ENCODE assay signal across 24 cellular contexts in genomic region chrX:48711929-48712505, GRCh38. TPM values are rescaled to one million over a fixed set of nuclear protein-coding genes. Genes with fewer than 3 reads are reported as not detected.
DNase-seq lines count a peak whose midpoint lies in the region; ATAC-seq and TF ChIP-seq lines count a peak whose summit lies in the region.
"Had no signal": no experiment of that assay in that cellular context is flagged by ENCODE, and none has a peak within 500 bp of the region (broad histone marks: within the 10 kb centered on the region; RNA-seq: fewer than 3 reads in every experiment).

No MANE protein-coding gene starts in this region.

- POLR2A ChIA-PET in activated CD8-positive, alpha-beta T cell treated with anti-CD3 and anti-CD28 coated beads, Interleukin-2, amount 10 ng/mL, durations not matched to agents 7 days and 5 days (lab: Charles Lee): interaction anchor here (1.6 to 3.6 kb wide), 2 partner anchors 15 to 25 kb away, joined by 13 to 24 read pairs; partner anchors contain the start of gene SUV39H1

- H3K9me3 ChIP-seq in right atrium auricular region (no peaks in the 10 kb centered on the region), skeletal muscle tissue (ENCODE audit: control insufficient read depth in 3 of 3, low read length in 3 of 3) (no peaks in the 10 kb centered on the region)

- no peak for TF ChIP-seq CTCF in right atrium auricular region (IDR thresholded peaks at IDR 0.05)
- TF ChIP-seq CTCF in chondrocyte (IDR thresholded peaks at IDR 0.05): no peak

- H3K36me3 ChIP-seq in right atrium auricular region (no peaks in the 10 kb centered on the region), skeletal muscle tissue (ENCODE audit: control insufficient read depth in 3 of 3, insufficient read depth in 3 of 3, low read length in 3 of 3) (peaks cover 0 to 2% (median 0%) of the 10 kb centered on the region in 3 donors)

- no peak for DNase-seq in activated T-cell treated with anti-CD3 and anti-CD28 coated beads, Interleukin-2, amount 50 U/mL, for 72 hours
- DNase-seq in activated T-cell treated with anti-CD3 and anti-CD28 coated beads, Interleukin-2, amount 50 U/mL, for 48 hours: no peak
- DNase-seq in activated CD8-positive, alpha-beta T cell treated with anti-CD3 and anti-CD28 coated beads, Interleukin-2, amount 10 ng/mL, durations not matched to agents 7 days and 5 days: no peak
- no peak for DNase-seq in right atrium auricular region (ENCODE audit: low spot score)
- DNase-seq in KBM-7: no peak
- no peak for DNase-seq in stimulated activated naive CD4-positive, alpha-beta T cell treated with Interleukin-2 at 50 U/mL for 16 hours (lab: John Stamatoyannopoulos, UW)
- DNase-seq in chondrocyte (ENCODE audit: low spot score): no peak
- DNase-seq: amygdala; C1 segment of cervical spinal cord; cerebellar nuclear complex; endodermal cell; head of caudate nucleus; NCI-H1048; NCI-H2107; NCI-H524 treated with DMSO at 0.1 percent for 48 hours; nephron progenitor cell; SHP77 treated with DMSO at 0.1 percent for 48 hours; stimulated activated CD4-positive, alpha-beta T cell treated with anti-CD3 and anti-CD28 coated beads, Interleukin-15, amount 100 ng/mL, for 24 hours had no signal

- H3K27me3 Mint-ChIP-seq in activated T-cell treated with anti-CD3 and anti-CD28 coated beads, Interleukin-2, amount 50 U/mL, for 72 hours (ENCODE audit: low read depth): peaks cover 28% of the 10 kb centered on the region
- H3K27me3 Mint-ChIP-seq in activated CD8-positive, alpha-beta T cell treated with anti-CD3 and anti-CD28 coated beads, Interleukin-2, amount 10 ng/mL, durations not matched to agents 7 days and 5 days (ENCODE audit: low read depth): no peaks in the 10 kb centered on the region
- no peaks in the 10 kb centered on the region for H3K27me3 Mint-ChIP-seq in chondrocyte (ENCODE audit: low read depth)

- H3K4me1 ChIP-seq in right atrium auricular region (peaks cover 0 to 6% of the 10 kb centered on the region in 2 donors), skeletal muscle tissue (ENCODE audit: control insufficient read depth in 3 of 3, insufficient read depth in 3 of 3, low read length in 3 of 3) (peaks cover 0 to 8% (median 6%) of the 10 kb centered on the region in 3 donors)

- H3K27me3 ChIP-seq in right atrium auricular region (no peaks in the 10 kb centered on the region), skeletal muscle tissue (ENCODE audit: control insufficient read depth in 3 of 3, insufficient read depth in 3 of 3, low read length in 3 of 3) (peaks cover 0 to 3% (median 0%) of the 10 kb centered on the region in 3 donors)

- CTCF ChIA-PET in activated CD8-positive, alpha-beta T cell treated with anti-CD3 and anti-CD28 coated beads, Interleukin-2, amount 10 ng/mL, durations not matched to agents 7 days and 5 days (lab: Charles Lee): no interaction called here

- H3K9me3 Mint-ChIP-seq in activated T-cell treated with anti-CD3 and anti-CD28 coated beads, Interleukin-2, amount 50 U/mL, for 72 hours: peaks cover 0 to 3% of the 10 kb centered on the region in 2 donors
- H3K9me3 Mint-ChIP-seq in activated CD8-positive, alpha-beta T cell treated with anti-CD3 and anti-CD28 coated beads, Interleukin-2, amount 10 ng/mL, durations not matched to agents 7 days and 5 days (ENCODE audit: insufficient read depth): no peaks in the 10 kb centered on the region
- H3K9me3 Mint-ChIP-seq in chondrocyte (ENCODE audit: low read depth): peaks cover 20% of the 10 kb centered on the region

- peak overlapping the region; percentile 51 to 83 for H3K27ac ChIP-seq in right atrium auricular region
- peak overlapping the region; percentile 61 for H3K27ac ChIP-seq in skeletal muscle tissue (ENCODE audit: low read depth, low read length)

- in situ Hi-C loops in KBM-7 (cut with MboI; ENCODE audit: low pct_unique_long_range_greater_than_20kb, low sequenced_read_pairs): no loop called here

- peak overlapping the region; percentile 63 to 78 for H3K4me3 Mint-ChIP-seq in activated T-cell treated with anti-CD3 and anti-CD28 coated beads, Interleukin-2, amount 50 U/mL, for 72 hours
- peak overlapping the region; percentile 65 for H3K4me3 Mint-ChIP-seq in activated CD8-positive, alpha-beta T cell treated with anti-CD3 and anti-CD28 coated beads, Interleukin-2, amount 10 ng/mL, durations not matched to agents 7 days and 5 days
- no peak overlapping the region for H3K4me3 Mint-ChIP-seq in chondrocyte (ENCODE audit: unreplicated experiment)
- H3K4me3 Mint-ChIP-seq: endodermal cell, nephron progenitor cell had no signal

- peaks cover 58% of the 10 kb centered on the region for H3K4me1 Mint-ChIP-seq in activated T-cell treated with anti-CD3 and anti-CD28 coated beads, Interleukin-2, amount 50 U/mL, for 72 hours (ENCODE audit: low read depth)
- H3K4me1 Mint-ChIP-seq in activated CD8-positive, alpha-beta T cell treated with anti-CD3 and anti-CD28 coated beads, Interleukin-2, amount 10 ng/mL, durations not matched to agents 7 days and 5 days (ENCODE audit: low read depth): peaks cover 65% of the 10 kb centered on the region
- peaks cover 17% of the 10 kb centered on the region for H3K4me1 Mint-ChIP-seq in chondrocyte (ENCODE audit: low read depth)

- H3K9ac ChIP-seq in skeletal muscle tissue (ENCODE audit: low read depth in 1 of 3, low read length in 3 of 3): peak overlapping the region in 2 of 3 donors; percentile 57 to 70

- H3K36me3 Mint-ChIP-seq in activated T-cell treated with anti-CD3 and anti-CD28 coated beads, Interleukin-2, amount 50 U/mL, for 72 hours (ENCODE audit: insufficient read depth in 2 of 2): no peaks in the 10 kb centered on the region
- peaks cover 69% of the 10 kb centered on the region for H3K36me3 Mint-ChIP-seq in activated CD8-positive, alpha-beta T cell treated with anti-CD3 and anti-CD28 coated beads, Interleukin-2, amount 10 ng/mL, durations not matched to agents 7 days and 5 days (ENCODE audit: low read depth)
- H3K36me3 Mint-ChIP-seq in chondrocyte (ENCODE audit: low read depth): no peaks in the 10 kb centered on the region

- H3K27ac Mint-ChIP-seq in activated T-cell treated with anti-CD3 and anti-CD28 coated beads, Interleukin-2, amount 50 U/mL, for 72 hours: peak overlapping the region; percentile 85
- H3K27ac Mint-ChIP-seq in activated CD8-positive, alpha-beta T cell treated with anti-CD3 and anti-CD28 coated beads, Interleukin-2, amount 10 ng/mL, durations not matched to agents 7 days and 5 days: peak overlapping the region; percentile 93
- H3K27ac Mint-ChIP-seq in chondrocyte (ENCODE audit: unreplicated experiment): no peak overlapping the region
- H3K27ac Mint-ChIP-seq: endodermal cell, nephron progenitor cell had no signal

- H3K4me3 ChIP-seq in right atrium auricular region: no peak overlapping the region
- no peak overlapping the region for H3K4me3 ChIP-seq in skeletal muscle tissue (ENCODE audit: low read length in 3 of 3)

- peak in 1 of 2 donors; percentile 12 for ATAC-seq in activated T-cell treated with anti-CD3 and anti-CD28 coated beads, Interleukin-2, amount 50 U/mL, for 72 hours (replicated peaks in 1 of 2)
- no peak for ATAC-seq in activated CD8-positive, alpha-beta T cell treated with anti-CD3 and anti-CD28 coated beads, Interleukin-2, amount 10 ng/mL, durations not matched to agents 7 days and 5 days
- ATAC-seq: HCT116 had no signal

RNA-seq across cellular contexts. Expression of gene SUV39H1, which starts 15.5 kb away (rescaled TPM):
- 10 to 100 TPM; 29.4 to 34.8 TPM for total RNA-seq in activated T-cell treated with anti-CD3 and anti-CD28 coated beads, Interleukin-2, amount 50 U/mL, for 72 hours
- total RNA-seq in activated CD8-positive, alpha-beta T cell treated with anti-CD3 and anti-CD28 coated beads, Interleukin-2, amount 10 ng/mL, durations not matched to agents 7 days and 5 days: 10 to 100 TPM; 33.2 to 35.3 TPM
- 1 to 10 TPM; 3.8 to 8.0 TPM for total RNA-seq in right atrium auricular region
- total RNA-seq in skeletal muscle tissue: 2.6 TPM
- total RNA-seq in chondrocyte: 3.0 to 4.7 TPM (median 3.6 TPM) in 3 replicates

RNA-seq across cellular contexts. Expression of gene WAS, which starts 28.4 kb away (rescaled TPM):
- 10 to 100 TPM; 81.4 to 83.9 TPM for total RNA-seq in activated T-cell treated with anti-CD3 and anti-CD28 coated beads, Interleukin-2, amount 50 U/mL, for 72 hours
- total RNA-seq in activated CD8-positive, alpha-beta T cell treated with anti-CD3 and anti-CD28 coated beads, Interleukin-2, amount 10 ng/mL, durations not matched to agents 7 days and 5 days: 100 to 1,000 TPM; 134 to 164 TPM
- total RNA-seq in right atrium auricular region: 1 to 10 TPM; 3.0 to 4.5 TPM
- 1.0 TPM for total RNA-seq in skeletal muscle tissue
- total RNA-seq in chondrocyte: 0.24 to 1.3 TPM (median 0.37 TPM) in 3 replicates

RNA-seq across cellular contexts. Expression of gene GLOD5, which starts 49.5 kb away (rescaled TPM):
- total RNA-seq in activated T-cell treated with anti-CD3 and anti-CD28 coated beads, Interleukin-2, amount 50 U/mL, for 72 hours: not detected
- total RNA-seq in activated CD8-positive, alpha-beta T cell treated with anti-CD3 and anti-CD28 coated beads, Interleukin-2, amount 10 ng/mL, durations not matched to agents 7 days and 5 days: not detected
- not detected for total RNA-seq in right atrium auricular region
- total RNA-seq in skeletal muscle tissue: not detected
- total RNA-seq in chondrocyte: not detected in 3 replicates
- total RNA-seq: A673; endodermal cell; fibroblast of lung; T-helper 2 cell treated with Interferon-gamma antibody and Interleukin-4, amounts not matched to agents 100 ng/mL and 5 ng/mL, for 36 hours; ureter had no signal

Comparison
In these comparisons a context has a peak if more than half of its experiments do, and no peak if none do; other contexts are left out.
1. RNA of gene WAS, which starts 28.4 kb away (total RNA-seq): 134 to 164 TPM in activated CD8-positive, alpha-beta T cell treated with anti-CD3 and anti-CD28 coated beads, Interleukin-2, amount 10 ng/mL, durations not matched to agents 7 days and 5 days and 81.4 to 83.9 TPM in activated T-cell treated with anti-CD3 and anti-CD28 coated beads, Interleukin-2, amount 50 U/mL, for 72 hours; 3.0 to 4.5 TPM in right atrium auricular region, 1.0 TPM in skeletal muscle tissue (single experiment) and 0.24 to 1.3 TPM in chondrocyte; every median in the first group is over 10 times any median in the second.